Comparison of ENCODE assay signal across 26 cellular contexts in the genomic region with DNA sequence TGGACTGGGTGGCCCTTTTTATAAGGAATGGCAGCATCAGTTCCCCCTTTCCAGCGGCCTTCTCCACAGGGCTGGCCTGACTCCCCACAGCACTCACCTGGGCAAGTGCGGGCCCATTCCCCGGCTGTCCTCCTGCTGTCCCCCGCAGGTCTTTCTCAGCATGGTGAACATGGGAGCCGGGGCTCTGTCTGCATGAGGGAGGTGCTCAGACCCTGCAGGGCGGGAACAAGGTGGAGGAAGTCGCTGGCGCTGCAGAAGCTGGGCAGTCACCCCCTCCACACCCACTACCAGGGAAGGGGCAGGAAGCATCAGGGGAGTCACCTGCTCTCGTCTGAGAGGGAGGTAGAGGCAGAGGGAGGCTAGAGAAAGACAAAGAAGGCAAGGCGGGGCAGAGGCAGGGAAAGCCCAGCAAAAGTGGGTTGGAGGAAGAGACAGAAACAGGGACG.
"Had no signal": no experiment of that assay in that cellular context is flagged by ENCODE, and none has a peak within 500 bp of the region (broad histone marks: within the 10 kb centered on the region; RNA-seq: fewer than 3 reads in every experiment).

No MANE protein-coding gene starts in this region.

- DNase-seq: activated CD4-positive, alpha-beta memory T cell treated with anti-CD3 and anti-CD28 coated beads, Interleukin-2, amount 10 ng/mL, durations not matched to agents 7 days and 5 days; activated CD4-positive, alpha-beta T cell treated with anti-CD3 and anti-CD28 coated beads, Interleukin-2, amount 50 U/mL, for 1 hour; activated CD4-positive, CD25-positive, alpha-beta regulatory T cell; activated gamma-delta T cell; activated naive CD4-positive, alpha-beta T cell treated with anti-CD3 and anti-CD28 coated beads, Interleukin-2, amount 50 U/mL, for 16 hours; activated naive CD8-positive, alpha-beta T cell treated with anti-CD3 and anti-CD28 coated beads, Interleukin-2, amount 10 ng/mL, durations not matched to agents 7 days and 5 days; activated T-cell treated with anti-CD3 and anti-CD28 coated beads for 4 hours; activated T-cell treated with anti-CD3 and anti-CD28 coated beads, Interleukin-2, amount 50 U/mL, for 48 hours; adrenal gland; anterior cingulate cortex; caudate nucleus; Kasumi-1; KBM-7; NCI-H1048; NCI-H1694; NCI-H2029; NCI-H345; NCI-H510A; NCI-H526 treated with DMSO at 0.1 percent for 48 hours; NCI-H82; SIG-M5; T-cell; T-helper 2 cell; T1000 had no signal

- H3K36me3 ChIP-seq: adrenal gland had no signal

- ATAC-seq: activated T-helper 17 cell treated with anti-CD3 and anti-CD28 coated beads, Interleukin-2, amount 50 U/mL, for 72 hours; T-cell had no signal

- H3K27ac ChIP-seq: adrenal gland, SK-N-MC had no signal

- H3K27me3 Mint-ChIP-seq: activated T-helper 17 cell treated with anti-CD3 and anti-CD28 coated beads, Interleukin-2, amount 50 U/mL, for 72 hours had no signal

- H3K27ac Mint-ChIP-seq: activated CD4-positive, alpha-beta memory T cell treated with anti-CD3 and anti-CD28 coated beads, Interleukin-2, amount 10 ng/mL, durations not matched to agents 7 days and 5 days; activated naive CD8-positive, alpha-beta T cell treated with anti-CD3 and anti-CD28 coated beads, Interleukin-2, amount 10 ng/mL, durations not matched to agents 7 days and 5 days; activated T-helper 17 cell treated with anti-CD3 and anti-CD28 coated beads, Interleukin-2, amount 50 U/mL, for 72 hours; T-cell had no signal

- H3K9me3 Mint-ChIP-seq: activated CD4-positive, alpha-beta memory T cell treated with anti-CD3 and anti-CD28 coated beads, Interleukin-2, amount 10 ng/mL, durations not matched to agents 7 days and 5 days; activated T-helper 17 cell treated with anti-CD3 and anti-CD28 coated beads, Interleukin-2, amount 50 U/mL, for 72 hours; T-cell had no signal

- H3K27me3 ChIP-seq: adrenal gland had no signal

- H3K4me3 Mint-ChIP-seq: activated CD4-positive, alpha-beta memory T cell treated with anti-CD3 and anti-CD28 coated beads, Interleukin-2, amount 10 ng/mL, durations not matched to agents 7 days and 5 days; activated naive CD8-positive, alpha-beta T cell treated with anti-CD3 and anti-CD28 coated beads, Interleukin-2, amount 10 ng/mL, durations not matched to agents 7 days and 5 days; activated T-helper 17 cell treated with anti-CD3 and anti-CD28 coated beads, Interleukin-2, amount 50 U/mL, for 72 hours; T-cell had no signal

- H3K4me3 ChIP-seq: adrenal gland, SK-N-MC had no signal

- H3K9me3 ChIP-seq: adrenal gland had no signal
